In genomic region chr12:113049976-113050742, GRCh38 we compare ENCODE assay signal across 9 cellular contexts. TPM values are rescaled to one million over a fixed set of nuclear protein-coding genes. Genes with fewer than 3 reads are reported as not detected.
DNase-seq lines count a peak whose midpoint lies in the region; ATAC-seq, FAIRE-seq and TF ChIP-seq lines count a peak whose summit lies in the region.
"Had no signal": no experiment of that assay in that cellular context is flagged by ENCODE, and none has a peak within 500 bp of the region (broad histone marks: within the 10 kb centered on the region; RNA-seq: fewer than 3 reads in every experiment).

No MANE protein-coding gene starts in this region.

- H3K4me3 ChIP-seq in fibroblast of mammary gland (ENCODE audit: control insufficient read depth, low read depth, low read length) (no peak overlapping the region), colonic mucosa (no peak overlapping the region)

- TF ChIP-seq CTCF in fibroblast of mammary gland (conservative IDR thresholded peaks at IDR 0.05; ENCODE audit: control insufficient read depth, insufficient read depth, low read depth, low read length) (peak; percentile 9), colonic mucosa (IDR thresholded peaks at IDR 0.05) (no peak)

- FAIRE-seq in GM19239 (lab: Jason Lieb, UNC), result peak; percentile 84

- H3K9me3 ChIP-seq in colonic mucosa, result no peaks in the 10 kb centered on the region

- H3K4me1 ChIP-seq in colonic mucosa, result no peaks in the 10 kb centered on the region

- intact Hi-C loops in colonic mucosa (cut with DNase I), result loop anchor here (2.0 to 5.0 kb wide), 3 partner anchors 47 to 123 kb away; no protein-coding TSS in a partner anchor

- no peak for ATAC-seq in GM19467 (IDR thresholded peaks at IDR 0.05; ENCODE audit: unreplicated experiment)
- ATAC-seq: activated T-cell treated with anti-CD3 and anti-CD28 coated beads, Interleukin-2, amount 50 U/mL, for 72 hours had no signal

- peaks cover 4% of the 10 kb centered on the region for H3K27me3 ChIP-seq in colonic mucosa

- no peak overlapping the region for H3K27ac ChIP-seq in colonic mucosa
- H3K27ac ChIP-seq in substantia nigra (ENCODE audit: low read depth, low read length, poor library complexity, severe bottlenecking), result no peak overlapping the region

- no peak overlapping the region for H3K9ac ChIP-seq in colonic mucosa (ENCODE audit: low read depth in 2 of 2, low read length in 2 of 2)

- DNase-seq in 8988T (peak; percentile 78), GM19239 (ENCODE audit: insufficient read length, low spot score) (peak; percentile 60), NCI-H82 treated with DMSO at 0.1 percent for 48 hours (lab: John Stamatoyannopoulos, UW; ENCODE audit: unreplicated experiment) (peak; percentile 8), fibroblast of mammary gland (ENCODE audit: low read depth) (no peak), Ammon's horn (ENCODE audit: low spot score) (no peak), colonic mucosa (no peak), substantia nigra (lab: John Stamatoyannopoulos, UW) (no peak)
- DNase-seq: activated T-cell treated with anti-CD3 and anti-CD28 coated beads, Interleukin-2, amount 50 U/mL, for 72 hours had no signal

- H3K36me3 ChIP-seq in colonic mucosa, result no peaks in the 10 kb centered on the region

RNA-seq across cellular contexts. Expression of gene DTX1, which starts 6.4 kb away (rescaled TPM):
- total RNA-seq in colonic mucosa, result 1 to 10 TPM in 1 of 2 donors, under 1 TPM in 1; 0.82 to 1.3 TPM

Comparison
In these comparisons a context has a peak if more than half of its experiments do, and no peak if none do; other contexts are left out.
1. DNase-seq: peak in 8988T (single experiment), GM19239 (single experiment) and NCI-H82 treated with DMSO at 0.1 percent for 48 hours (single experiment); none in fibroblast of mammary gland (single experiment), Ammon's horn (single experiment), colonic mucosa (single experiment) and substantia nigra (0 of 49).